11 cellular contexts compared by ENCODE assay signal in genomic region chr22:48233586-48233985, GRCh38.
"Had no signal": no experiment of that assay in that cellular context is flagged by ENCODE, and none has a peak within 500 bp of the region (broad histone marks: within the 10 kb centered on the region; RNA-seq: fewer than 3 reads in every experiment).

No MANE protein-coding gene starts in this region.

- H3K4me2 ChIP-seq: GM23338 had no signal

- H3K9ac ChIP-seq: GM23248 had no signal

- ATAC-seq: GM23338, HCT116 had no signal

- H3K4me1 ChIP-seq: HAP-1 had no signal

- H3K27ac Mint-ChIP-seq: GM23338, H9, HFFc6 had no signal

- H3K27ac ChIP-seq: GM23248 had no signal

- H3K36me3 ChIP-seq: HAP-1 had no signal

- H3K4me3 ChIP-seq: GM23248, GM23338, HAP-1 had no signal

- FAIRE-seq: H1, H54 had no signal

- H3K9me3 ChIP-seq: HAP-1 had no signal

- H2AFZ ChIP-seq: GM23248, GM23338 had no signal

- H3K4me3 Mint-ChIP-seq: GM23338, H9, HFFc6 had no signal

- DNase-seq: GM23248, GOT3, H7, H9, HCEC 1CT, HFFc6 had no signal
